In genomic region chr3:88180398-88180999, GRCh38 we compare ENCODE assay signal across 8 cellular contexts. TPM values are rescaled to one million over a fixed set of nuclear protein-coding genes. Genes with fewer than 3 reads are reported as not detected.
DNase-seq lines count a peak whose midpoint lies in the region; ATAC-seq and TF ChIP-seq lines count a peak whose summit lies in the region.

No MANE protein-coding gene starts in this region.

- peak in 1 of 3 experiments; percentile 18 for TF ChIP-seq CTCF in ascending aorta (IDR thresholded peaks at IDR 0.05)

- DNase-seq in activated CD4-positive, alpha-beta T cell treated with anti-CD3 and anti-CD28 coated beads for 4 hours, result peak; percentile 8 to 28
- no peak for DNase-seq in activated CD4-positive, alpha-beta T cell treated with anti-CD3 and anti-CD28 coated beads for 1 hour
- DNase-seq in globus pallidus (ENCODE audit: low spot score) (peak; percentile 35), ascending aorta (ENCODE audit: low spot score in 2 of 2) (no peak), amniotic stem cell (lab: John Stamatoyannopoulos, UW) (no peak)

- H3K9me3 ChIP-seq in ascending aorta, result peaks cover 0 to 9% of the 10 kb centered on the region in 2 donors

- H3K4me1 ChIP-seq in ascending aorta, result no peaks in the 10 kb centered on the region

- ATAC-seq in GM19328 (IDR thresholded peaks at IDR 0.05; ENCODE audit: unreplicated experiment), result peak; percentile 67
- peak; percentile 94 for ATAC-seq in HG03342 (IDR thresholded peaks at IDR 0.05; ENCODE audit: unreplicated experiment)
- peak; percentile 76 for ATAC-seq in SK-N-SH treated with all-trans-retinoic acid at 6 μM for 48 hours

- H3K36me3 ChIP-seq in ascending aorta, result no peaks in the 10 kb centered on the region

- H3K27me3 ChIP-seq in ascending aorta, result no peaks in the 10 kb centered on the region

- intact Hi-C loops in ascending aorta (cut with DNase I), result no loop called here

- H3K4me3 ChIP-seq in ascending aorta, result no peak overlapping the region

- no peak overlapping the region for H3K27ac ChIP-seq in ascending aorta

TF ChIP-seq in SK-N-SH treated with all-trans-retinoic acid at 6 μM for 48 hours, 23 proteins besides CTCF, POLR2A, EP300 and RAD21:
- TF ChIP-seq ISL1 (CRISPR knock-in tag; IDR thresholded peaks at IDR 0.05) (no peak), PPARA (CRISPR knock-in tag; IDR thresholded peaks at IDR 0.05; ENCODE audit: borderline replicate concordance) (no peak), TCF4 (CRISPR knock-in tag; IDR thresholded peaks at IDR 0.05; ENCODE audit: borderline replicate concordance) (no peak)
- TF ChIP-seq, protein P1, sequence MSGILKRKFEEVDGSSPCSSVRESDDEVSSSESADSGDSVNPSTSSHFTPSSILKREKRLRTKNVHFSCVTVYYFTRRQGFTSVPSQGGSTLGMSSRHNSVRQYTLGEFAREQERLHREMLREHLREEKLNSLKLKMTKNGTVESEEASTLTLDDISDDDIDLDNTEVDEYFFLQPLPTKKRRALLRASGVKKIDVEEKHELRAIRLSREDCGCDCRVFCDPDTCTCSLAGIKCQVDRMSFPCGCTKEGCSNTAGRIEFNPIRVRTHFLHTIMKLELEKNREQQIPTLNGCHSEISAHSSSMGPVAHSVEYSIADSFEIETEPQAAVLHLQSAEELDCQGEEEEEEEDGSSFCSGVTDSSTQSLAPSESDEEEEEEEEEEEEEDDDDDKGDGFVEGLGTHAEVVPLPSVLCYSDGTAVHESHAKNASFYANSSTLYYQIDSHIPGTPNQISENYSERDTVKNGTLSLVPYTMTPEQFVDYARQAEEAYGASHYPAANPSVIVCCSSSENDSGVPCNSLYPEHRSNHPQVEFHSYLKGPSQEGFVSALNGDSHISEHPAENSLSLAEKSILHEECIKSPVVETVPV (CRISPR knock-in tag; IDR thresholded peaks at IDR 0.05), result no peak

RNA-seq across cellular contexts. Expression of gene C3orf38, which starts 30.7 kb away (rescaled TPM):
- 13.0 TPM for total RNA-seq in ascending aorta

Comparison
In these comparisons a context has a peak if more than half of its experiments do, and no peak if none do; other contexts are left out.
1. DNase-seq: peak in activated CD4-positive, alpha-beta T cell treated with anti-CD3 and anti-CD28 coated beads for 4 hours (2 of 2) and globus pallidus (single experiment); none in activated CD4-positive, alpha-beta T cell treated with anti-CD3 and anti-CD28 coated beads for 1 hour (single experiment), ascending aorta (0 of 2) and amniotic stem cell (single experiment).
2. Peak in every context shown above with its lines, with median percentiles within 50 percentile points of each other: ATAC-seq.